11 cellular contexts compared by ENCODE assay signal in genomic region chr5:14204011-14204670, GRCh38.
DNase-seq lines count a peak whose midpoint lies in the region; ATAC-seq, FAIRE-seq and TF ChIP-seq lines count a peak whose summit lies in the region.
"Had no signal": no experiment of that assay in that cellular context is flagged by ENCODE, and none has a peak within 500 bp of the region (broad histone marks: within the 10 kb centered on the region; RNA-seq: fewer than 3 reads in every experiment).

No MANE protein-coding gene starts in this region.

- no peak for ATAC-seq in GM12878
- no peak for ATAC-seq in stimulated activated memory B cell treated with anti-CD40 and anti-IgM and Interleukin-4, amounts not matched to agents 10 μg/mL and 1 μg/mL and 100 μg/mL, for 72 hours

- H3K4me3 ChIP-seq in GM12878: peak overlapping the region; percentile 41; the same call in 1 of the 2 replicates
- H3K4me3 ChIP-seq in liver (ENCODE audit: low read depth in 1 of 3, low read length in 3 of 3): no peak overlapping the region
- no peak overlapping the region for H3K4me3 ChIP-seq in MG63
- H3K4me3 ChIP-seq: ovary had no signal

- in situ Hi-C loops in GM12878 (cut with MboI): no loop called here

- no peaks in the 10 kb centered on the region for H3K27me3 Mint-ChIP-seq in stimulated activated memory B cell treated with anti-CD40 and anti-IgM and Interleukin-4, amounts not matched to agents 10 μg/mL and 1 μg/mL and 100 μg/mL, for 72 hours

- no peak for TF ChIP-seq EP300 in GM12878 (IDR thresholded peaks at IDR 0.05; ENCODE audit: borderline replicate concordance in 1 of 2, control insufficient read depth in 1 of 2, low read depth in 2 of 2, low read length in 2 of 2)

- H3K36me3 ChIP-seq in GM12878 (ENCODE audit: control insufficient read depth in 2 of 2, insufficient read depth in 2 of 2, low read length in 1 of 2): no peaks in the 10 kb centered on the region; a peak in 1 of 4 replicates
- H3K36me3 ChIP-seq in liver (ENCODE audit: control insufficient read depth in 4 of 4, insufficient read depth in 3 of 4, low read depth in 1 of 4, low read length in 3 of 4): no peaks in the 10 kb centered on the region
- peaks cover 13% of the 10 kb centered on the region for H3K36me3 ChIP-seq in MG63
- H3K36me3 ChIP-seq: ovary had no signal

- no peaks in the 10 kb centered on the region for H4K20me1 ChIP-seq in GM12878 (ENCODE audit: control insufficient read depth, insufficient read depth)

- H3K9me3 ChIP-seq in GM12878 (replicated peaks; ENCODE audit: control insufficient read depth, insufficient read depth, low read length): no peaks in the 10 kb centered on the region; the same call in 2 of the 3 replicates
- no peaks in the 10 kb centered on the region for H3K9me3 ChIP-seq in liver (ENCODE audit: control insufficient read depth in 4 of 4, low read length in 3 of 4)
- no peaks in the 10 kb centered on the region for H3K9me3 ChIP-seq in MG63
- H3K9me3 ChIP-seq: ovary had no signal

- TF ChIP-seq RAD21 in GM12878 (IDR thresholded peaks at IDR 0.05; ENCODE audit: insufficient read depth, low read depth, low read length) (no peak), liver (IDR thresholded peaks at IDR 0.05) (no peak)

- H3K9ac ChIP-seq in GM12878 (ENCODE audit: control insufficient read depth, insufficient read depth, low read length): peak overlapping the region; percentile 49
- H3K9ac ChIP-seq in liver (ENCODE audit: low read depth in 1 of 2, low read length in 2 of 2): peak overlapping the region; percentile 8 to 92

- SMC1A ChIA-PET in GM12878 (lab: Charles Lee; ENCODE audit: uncharacterized antibody, unreplicated experiment): interaction anchor here (0.6 to 5.6 kb wide), 26 partner anchors 8 to 95 kb away, joined by 3 to 48 read pairs (median 6); no protein-coding TSS in a partner anchor

- H3K27ac Mint-ChIP-seq in stimulated activated memory B cell treated with anti-CD40 and anti-IgM and Interleukin-4, amounts not matched to agents 10 μg/mL and 1 μg/mL and 100 μg/mL, for 72 hours: peak overlapping the region; percentile 88
- H3K27ac Mint-ChIP-seq: activated CD4-positive, alpha-beta T cell treated with anti-CD3 and anti-CD28 coated beads, Interleukin-2, amount 10 ng/mL, durations not matched to agents 7 days and 5 days had no signal

- no peak for TF ChIP-seq POLR2A in GM12878 (IDR thresholded peaks at IDR 0.05; ENCODE audit: low read depth, low read length)

- no peaks in the 10 kb centered on the region for H3K36me3 Mint-ChIP-seq in stimulated activated memory B cell treated with anti-CD40 and anti-IgM and Interleukin-4, amounts not matched to agents 10 μg/mL and 1 μg/mL and 100 μg/mL, for 72 hours

- BruUV-seq in GM12878 (replicated peaks; lab: Mats Ljungman, UMichigan): no TSS peak

- FAIRE-seq in GM12878 (lab: Jason Lieb, UNC): no peak

- H3K9me3 Mint-ChIP-seq in stimulated activated memory B cell treated with anti-CD40 and anti-IgM and Interleukin-4, amounts not matched to agents 10 μg/mL and 1 μg/mL and 100 μg/mL, for 72 hours: no peaks in the 10 kb centered on the region
- H3K9me3 Mint-ChIP-seq: activated CD4-positive, alpha-beta T cell treated with anti-CD3 and anti-CD28 coated beads, Interleukin-2, amount 10 ng/mL, durations not matched to agents 7 days and 5 days had no signal

- intact Hi-C loops in GM12878 (cut with micrococcal nuclease; ENCODE audit: unreplicated experiment): no loop called here

- H3K27me3 ChIP-seq in GM12878 (replicated peaks in 1 of 2; ENCODE audit: control insufficient read depth in 2 of 2, insufficient read depth in 2 of 2, low read length in 1 of 2) (no peaks in the 10 kb centered on the region), liver (ENCODE audit: control insufficient read depth in 4 of 4, insufficient read depth in 4 of 4, low read length in 3 of 4) (no peaks in the 10 kb centered on the region), MG63 (no peaks in the 10 kb centered on the region)
- H3K27me3 ChIP-seq: ovary had no signal

- RAD21 ChIA-PET in GM12878 (lab: Charles Lee; ENCODE audit: unreplicated experiment): interaction anchor here (0.9 to 2.4 kb wide), 16 partner anchors 9 to 95 kb away, joined by 3 to 13 read pairs (median 6); no protein-coding TSS in a partner anchor

- POLR2A ChIA-PET in GM12878 (lab: Charles Lee): interaction anchor here (0.6 to 3.3 kb wide), 15 partner anchors 9 to 95 kb away, joined by 3 to 21 read pairs (median 7); no protein-coding TSS in a partner anchor

- DNase-seq in M059J (ENCODE audit: low read depth) (peak; percentile 77), GM12878 (ENCODE audit: low read depth, low spot score) (no peak), MG63 (no peak), hypothalamus (lab: John Stamatoyannopoulos, UW) (no peak), inferior parietal cortex (ENCODE audit: extremely low spot score) (no peak), NOMO-1 treated with dmso at 0.1 percent for 144 hours (lab: John Stamatoyannopoulos, UW; ENCODE audit: unreplicated experiment) (no peak)
- DNase-seq: activated CD4-positive, alpha-beta T cell treated with anti-CD3 and anti-CD28 coated beads, Interleukin-2, amount 10 ng/mL, durations not matched to agents 7 days and 5 days; NCI-H1694 treated with DMSO at 0.1 percent for 48 hours had no signal

- peak overlapping the region; percentile 94 for H3K4me2 ChIP-seq in GM12878 (ENCODE audit: control insufficient read depth, insufficient read depth)

- peaks cover 91% of the 10 kb centered on the region for H3K79me2 ChIP-seq in GM12878 (ENCODE audit: control insufficient read depth, insufficient read depth, low read length)

- peaks cover 82% of the 10 kb centered on the region for H3K4me1 Mint-ChIP-seq in stimulated activated memory B cell treated with anti-CD40 and anti-IgM and Interleukin-4, amounts not matched to agents 10 μg/mL and 1 μg/mL and 100 μg/mL, for 72 hours

- H3K27ac ChIP-seq in GM12878 (ENCODE audit: control insufficient read depth, insufficient read depth) (peak overlapping the region; percentile 80), liver (ENCODE audit: low read depth in 1 of 2, low read length in 2 of 2) (peak overlapping the region; percentile 73 to 90)

- TF ChIP-seq CTCF in GM12878 (IDR thresholded peaks at IDR 0.05 in 2 of 3, conservative IDR thresholded peaks at IDR 0.05 in 1 of 3; ENCODE audit: control insufficient read depth in 2 of 3, extremely low read depth in 1 of 3, insufficient read depth in 1 of 3, low read depth in 3 of 3, low read length in 3 of 3) (no peak), liver (IDR thresholded peaks at IDR 0.05; ENCODE audit: low read depth, low read length, missing input control) (no peak)

- peaks cover 33% of the 10 kb centered on the region for H3K4me1 ChIP-seq in GM12878 (ENCODE audit: control insufficient read depth, insufficient read depth, low read length)
- H3K4me1 ChIP-seq in liver (ENCODE audit: control insufficient read depth in 4 of 4, insufficient read depth in 4 of 4, low read length in 3 of 4): peaks cover 10 to 42% (median 30%) of the 10 kb centered on the region in 4 donors

- H3K4me3 Mint-ChIP-seq in stimulated activated memory B cell treated with anti-CD40 and anti-IgM and Interleukin-4, amounts not matched to agents 10 μg/mL and 1 μg/mL and 100 μg/mL, for 72 hours: peak overlapping the region; percentile 62
- H3K4me3 Mint-ChIP-seq: activated CD4-positive, alpha-beta T cell treated with anti-CD3 and anti-CD28 coated beads, Interleukin-2, amount 10 ng/mL, durations not matched to agents 7 days and 5 days had no signal

- no peak overlapping the region for H2AFZ ChIP-seq in GM12878 (ENCODE audit: control insufficient read depth, low read depth, low read length)

- CTCF ChIA-PET in GM12878 (lab: Yijun Ruan, JAX): interaction anchor here (0.6 to 2.4 kb wide), 13 partner anchors 9 to 190 kb away, joined by 3 to 10 read pairs (median 3); no protein-coding TSS in a partner anchor

- WGBS in GM12878 (ENCODE audit: insufficient coverage, insufficient replicate concordance, low lambda C conversion rate, missing lambda C conversion rate): 0% methylated on average over 6 of the region's 6 CpGs
- WGBS in liver: 70% methylated on average over 6 of the region's 6 CpGs

TF ChIP-seq in GM12878, 131 proteins besides CTCF, POLR2A, EP300 and RAD21:
- no peak for TF ChIP-seq LARP7 (IDR thresholded peaks at IDR 0.05)
- TF ChIP-seq RUNX3 (IDR thresholded peaks at IDR 0.05; ENCODE audit: low read length): peak; percentile 56; the same call in 1 of the 2 replicates
- no peak for TF ChIP-seq MYB (IDR thresholded peaks at IDR 0.05; ENCODE audit: borderline replicate concordance, low read depth, low read length)

TF ChIP-seq in liver, 16 proteins besides CTCF, POLR2A, EP300 and RAD21 (continues in another document):
- TF ChIP-seq YY1 (IDR thresholded peaks at IDR 0.05): no peak
- no peak for TF ChIP-seq REST (IDR thresholded peaks at IDR 0.05)
- TF ChIP-seq FOXA1 (IDR thresholded peaks at IDR 0.05): no peak
- TF ChIP-seq RXRA (IDR thresholded peaks at IDR 0.05): no peak
- TF ChIP-seq ATF3 (IDR thresholded peaks at IDR 0.05): no peak
- no peak for TF ChIP-seq GABPA (IDR thresholded peaks at IDR 0.05 in 1 of 2, conservative IDR thresholded peaks at IDR 0.05 in 1 of 2)
- TF ChIP-seq HNF4A (conservative IDR thresholded peaks at IDR 0.05): no peak
